In genomic region chr6:169906004-169906740, GRCh38 we compare ENCODE assay signal across 15 cellular contexts.
"Had no signal": no experiment of that assay in that cellular context is flagged by ENCODE, and none has a peak within 500 bp of the region (broad histone marks: within the 10 kb centered on the region; RNA-seq: fewer than 3 reads in every experiment).

No MANE protein-coding gene starts in this region.

- H3K27me3 ChIP-seq: breast epithelium, suprapubic skin had no signal

- H3K27me3 Mint-ChIP-seq: activated naive CD8-positive, alpha-beta T cell treated with anti-CD3 and anti-CD28 coated beads for 36 hours had no signal

- H3K27ac ChIP-seq: breast epithelium, esophagus muscularis mucosa, suprapubic skin had no signal

- H3K36me3 ChIP-seq: breast epithelium, esophagus muscularis mucosa, suprapubic skin had no signal

- DNase-seq: activated CD4-positive, alpha-beta T cell treated with anti-CD3 and anti-CD28 coated beads, Interleukin-2, amount 50 U/mL, for 48 hours; activated CD4-positive, CD25-positive, alpha-beta regulatory T cell treated with anti-CD3 and anti-CD28 coated beads, Interleukin-2, amount 50 U/mL, for 72 hours; activated gamma-delta T cell treated with Interleukin-2 at 50 U/mL for 16 hours; activated naive CD8-positive, alpha-beta T cell treated with anti-CD3 and anti-CD28 coated beads for 36 hours; activated T-cell treated with anti-CD3 and anti-CD28 coated beads, Interleukin-2, amount 50 U/mL, for 48 hours; glutamatergic neuron; left colon; midbrain; nucleus accumbens; stimulated activated CD4-positive, alpha-beta T cell treated with anti-CD3 and anti-CD28 coated beads, Interleukin-12 subunit alpha, Interleukin-12 subunit beta, amount 100 ng/mL, for 4 hours; stimulated activated naive CD4-positive, alpha-beta T cell treated with Interleukin-2 at 50 U/mL for 16 hours had no signal

- H3K4me3 Mint-ChIP-seq: activated naive CD8-positive, alpha-beta T cell treated with anti-CD3 and anti-CD28 coated beads for 36 hours had no signal

- H3K4me1 ChIP-seq: breast epithelium, suprapubic skin had no signal

- H3K27ac Mint-ChIP-seq: activated naive CD8-positive, alpha-beta T cell treated with anti-CD3 and anti-CD28 coated beads for 36 hours; progenitor cell of endocrine pancreas had no signal

- H3K9me3 ChIP-seq: breast epithelium, esophagus muscularis mucosa, suprapubic skin had no signal

- H3K4me1 Mint-ChIP-seq: activated naive CD8-positive, alpha-beta T cell treated with anti-CD3 and anti-CD28 coated beads for 36 hours had no signal

- H3K9me3 Mint-ChIP-seq: activated naive CD8-positive, alpha-beta T cell treated with anti-CD3 and anti-CD28 coated beads for 36 hours had no signal

- H3K4me3 ChIP-seq: breast epithelium, esophagus muscularis mucosa, suprapubic skin had no signal
